In genomic region chr7:156963472-156963871, GRCh38 we compare ENCODE assay signal across 21 cellular contexts. TPM values are rescaled to one million over a fixed set of nuclear protein-coding genes. Genes with fewer than 3 reads are reported as not detected.
A peak's percentile ranks its signal among the peaks of the same experiment; 100 is the strongest.
DNase-seq lines count a peak whose midpoint lies in the region; ATAC-seq, FAIRE-seq and TF ChIP-seq lines count a peak whose summit lies in the region.
"Had no signal": no experiment of that assay in that cellular context is flagged by ENCODE, and none has a peak within 500 bp of the region (broad histone marks: within the 10 kb centered on the region; RNA-seq: fewer than 3 reads in every experiment).

No MANE protein-coding gene starts in this region.

- H3K79me2 ChIP-seq in GM12878 (ENCODE audit: control insufficient read depth, insufficient read depth, low read length): no peaks in the 10 kb centered on the region

- POLR2A ChIA-PET in GM12878 (lab: Charles Lee): no interaction called here

- no peak overlapping the region for H3K4me3 ChIP-seq in GM12878
- H3K4me3 ChIP-seq: BLaER1, HAP-1 had no signal

- H3K36me3 Mint-ChIP-seq in memory B cell: peaks cover 47% of the 10 kb centered on the region

- RAD21 ChIA-PET in GM12878 (lab: Charles Lee; ENCODE audit: unreplicated experiment): no interaction called here

- H3K27ac Mint-ChIP-seq in memory B cell: peak overlapping the region; percentile 50
- H3K27ac Mint-ChIP-seq: CD4-positive, CD25-positive, alpha-beta regulatory T cell; CD8-positive, alpha-beta T cell; HFFc6 had no signal

- H4K20me1 ChIP-seq in GM12878 (ENCODE audit: control insufficient read depth, insufficient read depth): no peaks in the 10 kb centered on the region

- TF ChIP-seq EP300 in GM12878 (IDR thresholded peaks at IDR 0.05; ENCODE audit: borderline replicate concordance in 1 of 2, control insufficient read depth in 1 of 2, low read depth in 2 of 2, low read length in 2 of 2): no peak

- TF ChIP-seq RAD21 in GM12878 (IDR thresholded peaks at IDR 0.05; ENCODE audit: insufficient read depth, low read depth, low read length): no peak

- TF ChIP-seq POLR2A in GM12878 (IDR thresholded peaks at IDR 0.05; ENCODE audit: low read depth, low read length): no peak

- FAIRE-seq in GM12878 (lab: Jason Lieb, UNC): no peak
- FAIRE-seq in frontal cortex (lab: Jason Lieb, UNC): no peak
- FAIRE-seq: G401.6, GM12891, GM18507, H54 had no signal

- H3K27ac ChIP-seq in GM12878 (ENCODE audit: control insufficient read depth, insufficient read depth): no peak overlapping the region
- H3K27ac ChIP-seq: BLaER1, C4-2B had no signal

- no peaks in the 10 kb centered on the region for H3K4me1 Mint-ChIP-seq in memory B cell

- no peaks in the 10 kb centered on the region for H3K9me3 ChIP-seq in GM12878 (replicated peaks; ENCODE audit: control insufficient read depth, insufficient read depth, low read length)
- H3K9me3 ChIP-seq: BLaER1, Caco-2, HAP-1 had no signal

- no peak overlapping the region for H2AFZ ChIP-seq in GM12878 (ENCODE audit: control insufficient read depth, low read depth, low read length)

- DNase-seq in GM12878 (ENCODE audit: low read depth, low spot score): no peak
- DNase-seq in memory B cell (ENCODE audit: low spot score in 2 of 2): no peak
- DNase-seq in stimulated activated CD8-positive, alpha-beta memory T cell treated with anti-CD3 and anti-CD28 coated beads, Interleukin-4, amount 100 ng/mL, for 48 hours: peak; percentile 33
- no peak for DNase-seq in frontal cortex (ENCODE audit: low spot score in 2 of 2)
- no peak for DNase-seq in Kasumi-1 (lab: John Stamatoyannopoulos, UW)
- DNase-seq: Caco-2; CD4-positive, CD25-positive, alpha-beta regulatory T cell; CD8-positive, alpha-beta T cell; DMS153; DND-41; GOT3; HFFc6 had no signal

- H3K4me1 ChIP-seq in GM12878 (ENCODE audit: control insufficient read depth, insufficient read depth, low read length): no peaks in the 10 kb centered on the region
- H3K4me1 ChIP-seq: BLaER1, Caco-2, HAP-1 had no signal

- BruUV-seq in GM12878 (replicated peaks; lab: Mats Ljungman, UMichigan): TSS peak; percentile 4

- H3K27me3 ChIP-seq in GM12878 (replicated peaks in 1 of 2; ENCODE audit: control insufficient read depth in 2 of 2, insufficient read depth in 2 of 2, low read length in 1 of 2): no peaks in the 10 kb centered on the region
- H3K27me3 ChIP-seq: BLaER1 had no signal

- no peak overlapping the region for H3K4me2 ChIP-seq in GM12878 (ENCODE audit: control insufficient read depth, insufficient read depth)
- H3K4me2 ChIP-seq: BLaER1 had no signal

- intact Hi-C loops in GM12878 (cut with micrococcal nuclease; ENCODE audit: unreplicated experiment): no loop called here

- no peaks in the 10 kb centered on the region for H3K9me3 Mint-ChIP-seq in memory B cell
- H3K9me3 Mint-ChIP-seq: CD4-positive, CD25-positive, alpha-beta regulatory T cell; CD8-positive, alpha-beta T cell; HFFc6 had no signal

- TF ChIP-seq CTCF in GM12878 (IDR thresholded peaks at IDR 0.05 in 2 of 3, conservative IDR thresholded peaks at IDR 0.05 in 1 of 3; ENCODE audit: control insufficient read depth in 2 of 3, extremely low read depth in 1 of 3, insufficient read depth in 1 of 3, low read depth in 3 of 3, low read length in 3 of 3): no peak

- CTCF ChIA-PET in GM12878 (lab: Yijun Ruan, JAX): no interaction called here

- H3K4me3 Mint-ChIP-seq in memory B cell: no peak overlapping the region
- H3K4me3 Mint-ChIP-seq: CD4-positive, CD25-positive, alpha-beta regulatory T cell; CD8-positive, alpha-beta T cell; HFFc6 had no signal

- 71% methylated on average over 12 of the region's 12 CpGs for WGBS in GM12878 (ENCODE audit: insufficient coverage, insufficient replicate concordance, low lambda C conversion rate, missing lambda C conversion rate)

- no peak overlapping the region for H3K9ac ChIP-seq in GM12878 (ENCODE audit: control insufficient read depth, insufficient read depth, low read length)
- H3K9ac ChIP-seq: BLaER1 had no signal

- SMC1A ChIA-PET in GM12878 (lab: Charles Lee; ENCODE audit: uncharacterized antibody, unreplicated experiment): no interaction called here

- no peaks in the 10 kb centered on the region for H3K27me3 Mint-ChIP-seq in memory B cell
- H3K27me3 Mint-ChIP-seq: CD4-positive, CD25-positive, alpha-beta regulatory T cell had no signal

- in situ Hi-C loops in GM12878 (cut with MboI): loop anchor here (10.0 kb wide), 1 partner anchor 291 kb away; no protein-coding TSS in a partner anchor

- ATAC-seq in GM12878: no peak
- no peak for ATAC-seq in memory B cell (ENCODE audit: low read depth)
- ATAC-seq in GM18873 (IDR thresholded peaks at IDR 0.05; ENCODE audit: low FRiP score, unreplicated experiment): no peak
- ATAC-seq: CD8-positive, alpha-beta T cell had no signal

- peaks cover 42% of the 10 kb centered on the region in 2 experiments; a peak in 3 of 4 replicates for H3K36me3 ChIP-seq in GM12878 (ENCODE audit: control insufficient read depth in 2 of 2, insufficient read depth in 2 of 2, low read length in 1 of 2)

TF ChIP-seq in GM12878, 131 proteins besides CTCF, POLR2A, EP300 and RAD21 (continues in another document):
- no peak for TF ChIP-seq MTA3 (IDR thresholded peaks at IDR 0.05; ENCODE audit: borderline replicate concordance, low read length)
- no peak for TF ChIP-seq EED (IDR thresholded peaks at IDR 0.05; ENCODE audit: low read depth)
- no peak for TF ChIP-seq TCF7 (IDR thresholded peaks at IDR 0.05; ENCODE audit: borderline replicate concordance)
- TF ChIP-seq E2F8 (IDR thresholded peaks at IDR 0.05; ENCODE audit: low read depth, partially characterized antibody): no peak
- no peak for TF ChIP-seq CBX3 (IDR thresholded peaks at IDR 0.05; ENCODE audit: borderline replicate concordance, low read depth)
- TF ChIP-seq SMC3 (IDR thresholded peaks at IDR 0.05; ENCODE audit: borderline replicate concordance, low read length): no peak
- TF ChIP-seq TARDBP (IDR thresholded peaks at IDR 0.05; ENCODE audit: borderline replicate concordance): no peak

RNA-seq across cellular contexts. Expression of gene NOM1, which starts 14.0 kb away (rescaled TPM):
- total RNA-seq in GM12878 (2013; cell fraction: nucleolus; rRNA removed): 77.9 and 79.1 TPM in 2 replicates
- total RNA-seq in GM12878 (2014; rRNA removed) (17.6 and 19.0 TPM in 2 replicates), GM12878 (2014; rRNA removed; fragmentation: Illumina TruSeq; extraction: Trizol) (13.1 and 18.1 TPM in 2 replicates), GM12878 (2021) (18.3 and 20.1 TPM in 2 replicates), frontal cortex (22.8 TPM)
- polyA plus RNA-seq in GM12878 (2011; ENCODE audit: low read depth): 8.6 TPM
- polyA plus RNA-seq in GM12878 (2011; rRNA removed) (15.7 and 18.0 TPM in 2 replicates), GM12878 (2014; fragmentation: Illumina TruSeq; extraction: Trizol) (18.2 and 21.6 TPM in 2 replicates), GM12878 (2014; fragmentation: Nextera tagmentation; extraction: Ambion mirVana) (1 to 10 TPM; 2.9 to 4.2 TPM), GM12878 (2014; rRNA removed) (20.8 and 21.3 TPM in 2 replicates), GM12878 (2016; fragmentation: Nextera tagmentation; extraction: Ambion mirVana) (10 to 100 TPM; 12.7 to 13.9 TPM)
- 12.9 and 14.4 TPM in 2 replicates for polyA plus RNA-seq in GM12878 (2011; cell fraction: cytosol; rRNA removed)
- 31.6 and 44.3 TPM in 2 replicates for polyA plus RNA-seq in GM12878 (2011; cell fraction: nucleus; rRNA removed)
- 11.9 and 14.8 TPM in 2 replicates for polyA plus RNA-seq in GM12878 (2012)
- 18.7 and 20.2 TPM in 2 replicates for polyA minus RNA-seq in GM12878 (2011; rRNA and poly(A)+ RNA removed)
- polyA minus RNA-seq in GM12878 (2011; cell fraction: cytosol; rRNA and poly(A)+ RNA removed): 12.0 and 14.8 TPM in 2 replicates
- polyA minus RNA-seq in GM12878 (2011; cell fraction: nucleus; rRNA and poly(A)+ RNA removed): 18.6 and 34.3 TPM in 2 replicates

RNA-seq across cellular contexts. Expression of gene MNX1, which starts 47.0 kb away (rescaled TPM):
- 1.7 and 2.8 TPM in 2 replicates for total RNA-seq in GM12878 (2013; cell fraction: nucleolus; rRNA removed)
- total RNA-seq in GM12878 (2014; rRNA removed) (1.0 and 1.3 TPM in 2 replicates), GM12878 (2014; rRNA removed; fragmentation: Illumina TruSeq; extraction: Trizol) (0.54 and 0.60 TPM in 2 replicates), GM12878 (2021) (1.8 and 2.3 TPM in 2 replicates), frontal cortex (not detected)
- polyA plus RNA-seq in GM12878 (2011; ENCODE audit: low read depth): not detected
- polyA plus RNA-seq in GM12878 (2011; rRNA removed) (1.9 and 2.3 TPM in 2 replicates), GM12878 (2014; fragmentation: Illumina TruSeq; extraction: Trizol) (0.48 TPM in 1 of 2 replicates, not detected in the other), GM12878 (2014; fragmentation: Nextera tagmentation; extraction: Ambion mirVana) (under 1 TPM in 1 of 2 experiments, not detected in 1; 0.22 TPM), GM12878 (2014; rRNA removed) (1.7 and 2.7 TPM in 2 replicates), GM12878 (2016; fragmentation: Nextera tagmentation; extraction: Ambion mirVana) (1 to 10 TPM in 1 of 2 experiments, under 1 TPM in 1; 0.32 to 1.4 TPM)
- polyA plus RNA-seq in GM12878 (2011; cell fraction: cytosol; rRNA removed): 1.5 and 2.7 TPM in 2 replicates
- 12.1 and 18.3 TPM in 2 replicates for polyA plus RNA-seq in GM12878 (2011; cell fraction: nucleus; rRNA removed)
- polyA plus RNA-seq in GM12878 (2012): 0.91 and 0.92 TPM in 2 replicates
- polyA minus RNA-seq in GM12878 (2011; rRNA and poly(A)+ RNA removed): 1.1 and 3.8 TPM in 2 replicates
- 1.2 and 2.5 TPM in 2 replicates for polyA minus RNA-seq in GM12878 (2011; cell fraction: cytosol; rRNA and poly(A)+ RNA removed)
- polyA minus RNA-seq in GM12878 (2011; cell fraction: nucleus; rRNA and poly(A)+ RNA removed): 7.1 and 11.5 TPM in 2 replicates
- total RNA-seq: A673; CD8-positive, alpha-beta T cell; HFFc6 had no signal
- polyA plus RNA-seq: CD4-positive, CD25-positive, alpha-beta regulatory T cell had no signal
